In genomic region chr20:10007747-10008146, GRCh38 we compare ENCODE assay signal across 1 cellular context.
TF ChIP-seq lines count a peak whose summit lies in the region.

No MANE protein-coding gene starts in this region.

TF ChIP-seq in K562, 482 proteins besides CTCF, POLR2A, EP300 and RAD21 (continued from another document):
- no peak for TF ChIP-seq KDM5B (IDR thresholded peaks at IDR 0.05; ENCODE audit: insufficient replicate concordance, low read depth, low read length)
